8 cellular contexts compared by ENCODE assay signal in genomic region chrX:136780738-136781137, GRCh38. TPM values are rescaled to one million over a fixed set of nuclear protein-coding genes. Genes with fewer than 3 reads are reported as not detected.
A peak's percentile ranks its signal among the peaks of the same experiment; 100 is the strongest.
DNase-seq lines count a peak whose midpoint lies in the region; ATAC-seq and TF ChIP-seq lines count a peak whose summit lies in the region.

TSS of gene ARHGEF6 (minus strand) at chrX:136780932. CDS start at chrX:136780882, 50 bp downstream.

- H3K79me2 ChIP-seq in PC-9 (ENCODE audit: low read depth): no peaks in the 10 kb centered on the region

- H3K9me2 ChIP-seq in PC-9 (ENCODE audit: insufficient read depth): no peaks in the 10 kb centered on the region

- BruUV-seq in PC-9 (replicated peaks; lab: Mats Ljungman, UMichigan): no TSS peak

- no peak for DNase-seq in AG04450 (ENCODE audit: low read depth, low spot score)
- DNase-seq in OCI-M1 (lab: John Stamatoyannopoulos, UW): peak; percentile 81
- no peak for DNase-seq in dermis blood vessel endothelial cell
- DNase-seq in sciatic nerve (ENCODE audit: low spot score): no peak
- no peak for DNase-seq in SK-N-DZ (ENCODE audit: low spot score)
- DNase-seq in PC-9: no peak
- DNase-seq in NCI-H2196 treated with DMSO at 0.1 percent for 48 hours (lab: John Stamatoyannopoulos, UW; ENCODE audit: unreplicated experiment): no peak

- intact Hi-C loops in sciatic nerve (cut with DNase I) (no loop called here), PC-9 (cut with micrococcal nuclease; ENCODE audit: unreplicated experiment) (no loop called here)

- no peaks in the 10 kb centered on the region for H3K27me3 ChIP-seq in AG04450 (ENCODE audit: control insufficient read depth, insufficient read depth, low read length)
- no peaks in the 10 kb centered on the region for H3K27me3 ChIP-seq in PC-9 (ENCODE audit: insufficient read depth, low read depth)

- no peak within 1 kb of the TSS for H2AFZ ChIP-seq in PC-9

- peak within 1 kb of the TSS; percentile 21 for H3K27ac ChIP-seq in AG04450 (ENCODE audit: low read depth, low read length)
- no peak within 1 kb of the TSS for H3K27ac ChIP-seq in PC-9

- CTCF ChIA-PET in AG04450 (lab: Charles Lee) (no interaction called here), PC-9 (lab: Charles Lee) (no interaction called here)

- no peak within 1 kb of the TSS for H3K4me3 ChIP-seq in AG04450 (ENCODE audit: low read depth, low read length)
- no peak within 1 kb of the TSS for H3K4me3 ChIP-seq in PC-9

- peak; percentile 70 for ATAC-seq in sciatic nerve

- no peaks in the 10 kb centered on the region for H4K20me1 ChIP-seq in PC-9 (ENCODE audit: insufficient read depth)

- peak; percentile 31 for TF ChIP-seq POLR2A in GM19099 (IDR thresholded peaks at IDR 0.05; ENCODE audit: extremely low read depth, insufficient read length, low read depth)

- no peak for TF ChIP-seq CTCF in AG04450 (IDR thresholded peaks at IDR 0.05; ENCODE audit: low read depth, low read length)
- TF ChIP-seq CTCF in PC-9 (conservative IDR thresholded peaks at IDR 0.05): no peak

- POLR2A ChIA-PET in AG04450 (lab: Yijun Ruan, JAX) (no interaction called here), PC-9 (lab: Charles Lee; ENCODE audit: unreplicated experiment) (no interaction called here)

- peaks cover 39% of the 10 kb centered on the region for H3K4me1 ChIP-seq in PC-9 (replicated peaks; ENCODE audit: insufficient read depth)

- no peak within 1 kb of the TSS for H3K4me2 ChIP-seq in PC-9

- peaks cover 13% of the 10 kb centered on the region; the same call in 1 of the 2 replicates for H3F3A ChIP-seq in PC-9 (ENCODE audit: insufficient read depth, low read depth)

- H3K9me3 ChIP-seq in AG04450 (ENCODE audit: control insufficient read depth, insufficient read depth, low read length): no peaks in the 10 kb centered on the region
- H3K9me3 ChIP-seq in PC-9 (ENCODE audit: insufficient read depth, low read depth): no peaks in the 10 kb centered on the region; the same call in 1 of the 2 replicates

- H3K36me3 ChIP-seq in PC-9 (ENCODE audit: low read depth): no peaks in the 10 kb centered on the region

RNA-seq across cellular contexts. Expression of gene ARHGEF6, which starts in this region (rescaled TPM):
- 5.6 and 6.8 TPM in 2 replicates for polyA plus RNA-seq in AG04450 (2011; rRNA removed)
- polyA minus RNA-seq in AG04450 (2011; rRNA and poly(A)+ RNA removed): 3.2 and 5.2 TPM in 2 replicates
- total RNA-seq in dermis blood vessel endothelial cell (16.5 TPM in 2 replicates), sciatic nerve (30.4 TPM), PC-9 (2021) (0.08 and 0.09 TPM in 2 replicates)
- polyA plus RNA-seq in SK-N-DZ (2014; cell fraction: cytosol; rRNA removed): 0.13 TPM in 1 of 2 replicates, not detected in the other
- not detected in 2 replicates for polyA plus RNA-seq in SK-N-DZ (2014; cell fraction: nucleus; rRNA removed)

Comparison
In these comparisons a context has a peak if more than half of its experiments do, and no peak if none do; other contexts are left out.
1. RNA of gene ARHGEF6 (total RNA-seq): 30.4 TPM in sciatic nerve (single experiment) and 16.5 TPM in dermis blood vessel endothelial cell; 0.08 to 0.09 TPM in PC-9; every median in the first group is over 10 times any median in the second.